In the genomic region with DNA sequence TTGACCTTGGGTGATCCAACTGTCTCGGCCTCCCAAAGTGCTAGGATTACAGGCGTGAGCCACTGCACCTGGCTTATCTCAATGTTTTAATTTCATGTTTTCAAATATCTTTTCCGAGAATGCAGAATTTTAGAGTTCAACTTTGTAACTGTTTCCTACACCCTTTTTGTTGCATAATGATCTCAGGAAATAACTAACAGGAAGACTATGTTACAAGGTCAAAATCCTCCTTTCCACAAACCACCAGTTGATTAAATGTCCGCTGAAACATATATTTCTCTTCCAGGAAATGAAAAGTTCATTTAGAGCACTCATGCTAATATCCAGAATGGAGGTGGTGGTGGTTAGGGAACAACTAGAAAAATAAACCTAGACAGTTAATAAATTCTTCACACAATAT, we compare ENCODE assay signal across 33 cellular contexts.
"Had no signal": no experiment of that assay in that cellular context is flagged by ENCODE, and none has a peak within 500 bp of the region (broad histone marks: within the 10 kb centered on the region; RNA-seq: fewer than 3 reads in every experiment).

No MANE protein-coding gene starts in this region.

- H3K27me3 ChIP-seq: body of pancreas, esophagus muscularis mucosa, foreskin keratinocyte, gastrocnemius medialis, heart left ventricle had no signal

- H3K36me3 ChIP-seq: esophagus muscularis mucosa, gastrocnemius medialis, heart left ventricle had no signal

- FAIRE-seq: colon had no signal

- H3K4me1 ChIP-seq: body of pancreas, esophagus muscularis mucosa, foreskin keratinocyte, gastrocnemius medialis, heart left ventricle had no signal

- H3K27ac ChIP-seq: body of pancreas, dorsolateral prefrontal cortex, esophagus muscularis mucosa, foreskin keratinocyte, gastrocnemius medialis, heart left ventricle had no signal

- H3K9me3 ChIP-seq: body of pancreas, esophagus muscularis mucosa, gastrocnemius medialis, heart left ventricle had no signal

- H3K9me3 Mint-ChIP-seq: activated CD4-positive, alpha-beta memory T cell treated with anti-CD3 and anti-CD28 coated beads for 36 hours; activated CD4-positive, alpha-beta T cell treated with anti-CD3 and anti-CD28 coated beads, Interleukin-2, amount 10 ng/mL, durations not matched to agents 24 days and 14 days; activated T-helper 1 cell treated with anti-CD3 and anti-CD28 coated beads, Interleukin-12 subunit alpha, Interleukin-12 subunit beta, Interleukin-2, Interleukin-4 antibody, amounts not matched to agents 30 ng/mL and 10 ng/mL and 1 ng/mL, durations not matched to agents 14 hours and 24 hours and 36 hours; activated T-helper 2 cell treated with anti-CD3 and anti-CD28 coated beads, Interferon-gamma antibody, Interleukin-2, Interleukin-4, amounts not matched to agents 10 μg/mL and 5 μg/mL and 100 μg/mL, durations not matched to agents 14 hours and 24 hours and 36 hours had no signal

- DNase-seq: activated CD4-positive, alpha-beta memory T cell treated with anti-CD3 and anti-CD28 coated beads for 36 hours; activated CD4-positive, alpha-beta T cell treated with anti-CD3 and anti-CD28 coated beads for 36 hours; activated CD4-positive, alpha-beta T cell treated with anti-CD3 and anti-CD28 coated beads, Interleukin-2, amount 10 ng/mL, durations not matched to agents 24 days and 14 days; activated CD4-positive, CD25-positive, alpha-beta regulatory T cell; activated CD4-positive, CD25-positive, alpha-beta regulatory T cell treated with anti-CD3 and anti-CD28 coated beads, Interleukin-2, amount 50 U/mL, for 72 hours; activated CD8-positive, alpha-beta memory T cell treated with anti-CD3 and anti-CD28 coated beads, Interleukin-2, amount 10 ng/mL, durations not matched to agents 7 days and 5 days; activated CD8-positive, alpha-beta memory T cell treated with anti-CD3 and anti-CD28 coated beads, Interleukin-2, amount 50 U/mL, for 4 hours; activated CD8-positive, alpha-beta T cell treated with anti-CD3 and anti-CD28 coated beads, Interleukin-2, amount 10 ng/mL, durations not matched to agents 7 days and 5 days; activated gamma-delta T cell treated with Interleukin-2 at 50 U/mL for 16 hours; activated naive CD4-positive, alpha-beta T cell treated with anti-CD3 and anti-CD28 coated beads, Interleukin-2, amount 50 U/mL, for 16 hours; activated naive CD4-positive, alpha-beta T cell treated with Interleukin-2 at 50 U/mL for 16 hours; activated T-cell treated with anti-CD3 and anti-CD28 coated beads, Interleukin-2, amount 50 U/mL, for 1 hour; activated T-cell treated with anti-CD3 and anti-CD28 coated beads, Interleukin-2, amount 50 U/mL, for 48 hours; amygdala; aorta; body of pancreas; caudate nucleus; cortex of kidney; dorsolateral prefrontal cortex; effector memory CD4-positive, alpha-beta T cell; endodermal cell; erythroblast; foreskin keratinocyte; gastrocnemius medialis; glutamatergic neuron; heart left ventricle; T-helper 1 cell; T-helper 17 cell had no signal

- H3K4me1 Mint-ChIP-seq: activated CD4-positive, alpha-beta T cell treated with anti-CD3 and anti-CD28 coated beads for 36 hours; activated CD4-positive, alpha-beta T cell treated with anti-CD3 and anti-CD28 coated beads, Interleukin-2, amount 10 ng/mL, durations not matched to agents 24 days and 14 days; activated CD8-positive, alpha-beta memory T cell treated with anti-CD3 and anti-CD28 coated beads, Interleukin-2, amount 10 ng/mL, durations not matched to agents 7 days and 5 days; endodermal cell; T-helper 17 cell had no signal

- H3K4me3 ChIP-seq: body of pancreas, dorsolateral prefrontal cortex, esophagus muscularis mucosa, gastrocnemius medialis, heart left ventricle had no signal

- H3K4me3 Mint-ChIP-seq: activated CD4-positive, alpha-beta memory T cell treated with anti-CD3 and anti-CD28 coated beads for 36 hours; activated CD4-positive, alpha-beta T cell treated with anti-CD3 and anti-CD28 coated beads for 36 hours; activated CD4-positive, alpha-beta T cell treated with anti-CD3 and anti-CD28 coated beads, Interleukin-2, amount 10 ng/mL, durations not matched to agents 24 days and 14 days; activated CD8-positive, alpha-beta memory T cell treated with anti-CD3 and anti-CD28 coated beads, Interleukin-2, amount 10 ng/mL, durations not matched to agents 7 days and 5 days; activated CD8-positive, alpha-beta T cell treated with anti-CD3 and anti-CD28 coated beads, Interleukin-2, amount 10 ng/mL, durations not matched to agents 7 days and 5 days; activated naive CD8-positive, alpha-beta T cell; activated T-helper 1 cell treated with anti-CD3 and anti-CD28 coated beads, Interleukin-12 subunit alpha, Interleukin-12 subunit beta, Interleukin-2, Interleukin-4 antibody, amounts not matched to agents 30 ng/mL and 10 ng/mL and 1 ng/mL, durations not matched to agents 14 hours and 24 hours and 36 hours; endodermal cell; T-helper 17 cell had no signal

- H3K27ac Mint-ChIP-seq: activated CD4-positive, alpha-beta memory T cell treated with anti-CD3 and anti-CD28 coated beads for 36 hours; activated CD4-positive, alpha-beta T cell treated with anti-CD3 and anti-CD28 coated beads for 36 hours; activated CD4-positive, alpha-beta T cell treated with anti-CD3 and anti-CD28 coated beads, Interleukin-2, amount 10 ng/mL, durations not matched to agents 24 days and 14 days; activated CD8-positive, alpha-beta memory T cell treated with anti-CD3 and anti-CD28 coated beads, Interleukin-2, amount 10 ng/mL, durations not matched to agents 7 days and 5 days; activated CD8-positive, alpha-beta T cell treated with anti-CD3 and anti-CD28 coated beads, Interleukin-2, amount 10 ng/mL, durations not matched to agents 7 days and 5 days; activated naive CD8-positive, alpha-beta T cell; activated T-helper 1 cell treated with anti-CD3 and anti-CD28 coated beads, Interleukin-12 subunit alpha, Interleukin-12 subunit beta, Interleukin-2, Interleukin-4 antibody, amounts not matched to agents 30 ng/mL and 10 ng/mL and 1 ng/mL, durations not matched to agents 14 hours and 24 hours and 36 hours; activated T-helper 2 cell treated with anti-CD3 and anti-CD28 coated beads, Interferon-gamma antibody, Interleukin-2, Interleukin-4, amounts not matched to agents 10 μg/mL and 5 μg/mL and 100 μg/mL, durations not matched to agents 14 hours and 24 hours and 36 hours; endodermal cell; T-helper 17 cell had no signal

- H3K36me3 Mint-ChIP-seq: activated CD4-positive, alpha-beta memory T cell treated with anti-CD3 and anti-CD28 coated beads for 36 hours; activated CD8-positive, alpha-beta memory T cell treated with anti-CD3 and anti-CD28 coated beads, Interleukin-2, amount 10 ng/mL, durations not matched to agents 7 days and 5 days; activated naive CD8-positive, alpha-beta T cell had no signal

- H3K27me3 Mint-ChIP-seq: activated CD4-positive, alpha-beta memory T cell treated with anti-CD3 and anti-CD28 coated beads for 36 hours; activated CD4-positive, alpha-beta T cell treated with anti-CD3 and anti-CD28 coated beads for 36 hours; activated CD4-positive, alpha-beta T cell treated with anti-CD3 and anti-CD28 coated beads, Interleukin-2, amount 10 ng/mL, durations not matched to agents 24 days and 14 days; activated CD8-positive, alpha-beta memory T cell treated with anti-CD3 and anti-CD28 coated beads, Interleukin-2, amount 10 ng/mL, durations not matched to agents 7 days and 5 days; activated naive CD8-positive, alpha-beta T cell; T-helper 17 cell had no signal
